Comparison of ENCODE assay signal across 1 cellular context in the genomic region with DNA sequence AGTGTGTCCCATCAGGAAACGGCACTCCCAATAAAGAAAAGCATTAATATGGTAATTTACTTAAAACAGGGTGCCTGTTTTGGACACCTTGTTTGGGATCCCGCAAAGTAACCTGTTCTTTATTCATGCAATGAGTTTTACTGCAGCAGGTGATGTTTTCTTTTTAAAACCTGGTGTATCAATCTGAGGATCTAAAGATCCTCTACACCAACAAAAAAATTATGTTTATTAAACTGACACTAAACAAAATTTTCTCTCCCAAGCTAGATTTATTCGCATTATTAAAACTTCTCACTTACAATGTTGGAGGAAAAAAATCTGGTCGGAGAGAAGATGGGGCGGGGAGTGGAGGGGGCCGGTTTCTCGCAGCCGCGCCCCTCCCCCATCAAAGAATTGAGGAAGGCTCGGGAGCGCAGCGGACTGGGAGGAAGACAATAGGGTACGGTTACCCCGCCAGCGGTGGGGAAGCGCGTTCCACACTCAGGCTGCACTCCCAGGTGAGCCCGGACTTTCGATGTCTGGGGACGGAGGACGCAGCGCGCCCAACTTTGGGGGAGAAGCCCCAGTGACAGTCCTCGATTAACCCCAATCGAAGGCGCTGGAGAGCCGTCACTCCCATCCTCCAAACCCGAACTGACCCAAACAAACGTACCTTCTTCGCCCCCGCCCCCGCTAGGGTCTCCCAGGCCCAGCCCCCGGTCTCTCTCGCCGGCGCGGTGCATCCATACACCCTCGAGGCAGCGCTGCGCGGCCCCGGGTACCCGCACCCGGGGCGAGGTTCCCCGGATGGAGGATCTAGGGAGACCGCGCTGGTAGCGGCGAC.
TF ChIP-seq lines count a peak whose summit lies in the region.

No MANE protein-coding gene starts in this region.

TF ChIP-seq in H1, 55 proteins besides CTCF, POLR2A, EP300 and RAD21 (continued from another document):
- TF ChIP-seq, protein P1, sequence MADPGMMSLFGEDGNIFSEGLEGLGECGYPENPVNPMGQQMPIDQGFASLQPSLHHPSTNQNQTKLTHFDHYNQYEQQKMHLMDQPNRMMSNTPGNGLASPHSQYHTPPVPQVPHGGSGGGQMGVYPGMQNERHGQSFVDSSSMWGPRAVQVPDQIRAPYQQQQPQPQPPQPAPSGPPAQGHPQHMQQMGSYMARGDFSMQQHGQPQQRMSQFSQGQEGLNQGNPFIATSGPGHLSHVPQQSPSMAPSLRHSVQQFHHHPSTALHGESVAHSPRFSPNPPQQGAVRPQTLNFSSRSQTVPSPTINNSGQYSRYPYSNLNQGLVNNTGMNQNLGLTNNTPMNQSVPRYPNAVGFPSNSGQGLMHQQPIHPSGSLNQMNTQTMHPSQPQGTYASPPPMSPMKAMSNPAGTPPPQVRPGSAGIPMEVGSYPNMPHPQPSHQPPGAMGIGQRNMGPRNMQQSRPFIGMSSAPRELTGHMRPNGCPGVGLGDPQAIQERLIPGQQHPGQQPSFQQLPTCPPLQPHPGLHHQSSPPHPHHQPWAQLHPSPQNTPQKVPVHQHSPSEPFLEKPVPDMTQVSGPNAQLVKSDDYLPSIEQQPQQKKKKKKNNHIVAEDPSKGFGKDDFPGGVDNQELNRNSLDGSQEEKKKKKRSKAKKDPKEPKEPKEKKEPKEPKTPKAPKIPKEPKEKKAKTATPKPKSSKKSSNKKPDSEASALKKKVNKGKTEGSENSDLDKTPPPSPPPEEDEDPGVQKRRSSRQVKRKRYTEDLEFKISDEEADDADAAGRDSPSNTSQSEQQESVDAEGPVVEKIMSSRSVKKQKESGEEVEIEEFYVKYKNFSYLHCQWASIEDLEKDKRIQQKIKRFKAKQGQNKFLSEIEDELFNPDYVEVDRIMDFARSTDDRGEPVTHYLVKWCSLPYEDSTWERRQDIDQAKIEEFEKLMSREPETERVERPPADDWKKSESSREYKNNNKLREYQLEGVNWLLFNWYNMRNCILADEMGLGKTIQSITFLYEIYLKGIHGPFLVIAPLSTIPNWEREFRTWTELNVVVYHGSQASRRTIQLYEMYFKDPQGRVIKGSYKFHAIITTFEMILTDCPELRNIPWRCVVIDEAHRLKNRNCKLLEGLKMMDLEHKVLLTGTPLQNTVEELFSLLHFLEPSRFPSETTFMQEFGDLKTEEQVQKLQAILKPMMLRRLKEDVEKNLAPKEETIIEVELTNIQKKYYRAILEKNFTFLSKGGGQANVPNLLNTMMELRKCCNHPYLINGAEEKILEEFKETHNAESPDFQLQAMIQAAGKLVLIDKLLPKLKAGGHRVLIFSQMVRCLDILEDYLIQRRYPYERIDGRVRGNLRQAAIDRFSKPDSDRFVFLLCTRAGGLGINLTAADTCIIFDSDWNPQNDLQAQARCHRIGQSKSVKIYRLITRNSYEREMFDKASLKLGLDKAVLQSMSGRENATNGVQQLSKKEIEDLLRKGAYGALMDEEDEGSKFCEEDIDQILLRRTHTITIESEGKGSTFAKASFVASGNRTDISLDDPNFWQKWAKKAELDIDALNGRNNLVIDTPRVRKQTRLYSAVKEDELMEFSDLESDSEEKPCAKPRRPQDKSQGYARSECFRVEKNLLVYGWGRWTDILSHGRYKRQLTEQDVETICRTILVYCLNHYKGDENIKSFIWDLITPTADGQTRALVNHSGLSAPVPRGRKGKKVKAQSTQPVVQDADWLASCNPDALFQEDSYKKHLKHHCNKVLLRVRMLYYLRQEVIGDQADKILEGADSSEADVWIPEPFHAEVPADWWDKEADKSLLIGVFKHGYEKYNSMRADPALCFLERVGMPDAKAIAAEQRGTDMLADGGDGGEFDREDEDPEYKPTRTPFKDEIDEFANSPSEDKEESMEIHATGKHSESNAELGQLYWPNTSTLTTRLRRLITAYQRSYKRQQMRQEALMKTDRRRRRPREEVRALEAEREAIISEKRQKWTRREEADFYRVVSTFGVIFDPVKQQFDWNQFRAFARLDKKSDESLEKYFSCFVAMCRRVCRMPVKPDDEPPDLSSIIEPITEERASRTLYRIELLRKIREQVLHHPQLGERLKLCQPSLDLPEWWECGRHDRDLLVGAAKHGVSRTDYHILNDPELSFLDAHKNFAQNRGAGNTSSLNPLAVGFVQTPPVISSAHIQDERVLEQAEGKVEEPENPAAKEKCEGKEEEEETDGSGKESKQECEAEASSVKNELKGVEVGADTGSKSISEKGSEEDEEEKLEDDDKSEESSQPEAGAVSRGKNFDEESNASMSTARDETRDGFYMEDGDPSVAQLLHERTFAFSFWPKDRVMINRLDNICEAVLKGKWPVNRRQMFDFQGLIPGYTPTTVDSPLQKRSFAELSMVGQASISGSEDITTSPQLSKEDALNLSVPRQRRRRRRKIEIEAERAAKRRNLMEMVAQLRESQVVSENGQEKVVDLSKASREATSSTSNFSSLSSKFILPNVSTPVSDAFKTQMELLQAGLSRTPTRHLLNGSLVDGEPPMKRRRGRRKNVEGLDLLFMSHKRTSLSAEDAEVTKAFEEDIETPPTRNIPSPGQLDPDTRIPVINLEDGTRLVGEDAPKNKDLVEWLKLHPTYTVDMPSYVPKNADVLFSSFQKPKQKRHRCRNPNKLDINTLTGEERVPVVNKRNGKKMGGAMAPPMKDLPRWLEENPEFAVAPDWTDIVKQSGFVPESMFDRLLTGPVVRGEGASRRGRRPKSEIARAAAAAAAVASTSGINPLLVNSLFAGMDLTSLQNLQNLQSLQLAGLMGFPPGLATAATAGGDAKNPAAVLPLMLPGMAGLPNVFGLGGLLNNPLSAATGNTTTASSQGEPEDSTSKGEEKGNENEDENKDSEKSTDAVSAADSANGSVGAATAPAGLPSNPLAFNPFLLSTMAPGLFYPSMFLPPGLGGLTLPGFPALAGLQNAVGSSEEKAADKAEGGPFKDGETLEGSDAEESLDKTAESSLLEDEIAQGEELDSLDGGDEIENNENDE (IDR thresholded peaks at IDR 0.05; ENCODE audit: insufficient replicate concordance, low read length): no peak
- TF ChIP-seq RFX5 (IDR thresholded peaks at IDR 0.05; ENCODE audit: borderline replicate concordance, low read depth, low read length) (no peak), HDAC6 (IDR thresholded peaks at IDR 0.05; ENCODE audit: low read depth, low read length) (no peak), SIN3A (conservative IDR thresholded peaks at IDR 0.05 in 1 of 2, IDR thresholded peaks at IDR 0.05 in 1 of 2; ENCODE audit: low read depth in 1 of 2, low read length in 2 of 2) (peak; percentile 43 to 64; a peak in 3 of 4 replicates), SP1 (IDR thresholded peaks at IDR 0.05; ENCODE audit: low read depth, low read length) (no peak), SUZ12 (IDR thresholded peaks at IDR 0.05; ENCODE audit: low read length) (no peak), BCL11A (IDR thresholded peaks at IDR 0.05; ENCODE audit: low read depth in 2 of 2, low read length in 2 of 2) (no peak), TCF12 (IDR thresholded peaks at IDR 0.05; ENCODE audit: low read depth, low read length) (no peak), TAF1 (IDR thresholded peaks at IDR 0.05; ENCODE audit: low read depth, low read length) (peak; percentile 54; the same call in 1 of the 2 replicates), KDM4A (IDR thresholded peaks at IDR 0.05; ENCODE audit: low read depth, low read length, severe bottlenecking) (no peak)
- TF ChIP-seq, protein P2, sequence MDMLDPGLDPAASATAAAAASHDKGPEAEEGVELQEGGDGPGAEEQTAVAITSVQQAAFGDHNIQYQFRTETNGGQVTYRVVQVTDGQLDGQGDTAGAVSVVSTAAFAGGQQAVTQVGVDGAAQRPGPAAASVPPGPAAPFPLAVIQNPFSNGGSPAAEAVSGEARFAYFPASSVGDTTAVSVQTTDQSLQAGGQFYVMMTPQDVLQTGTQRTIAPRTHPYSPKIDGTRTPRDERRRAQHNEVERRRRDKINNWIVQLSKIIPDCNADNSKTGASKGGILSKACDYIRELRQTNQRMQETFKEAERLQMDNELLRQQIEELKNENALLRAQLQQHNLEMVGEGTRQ (IDR thresholded peaks at IDR 0.05; ENCODE audit: low read length): no peak
